Comparison of ENCODE assay signal across 9 cellular contexts in the genomic region with DNA sequence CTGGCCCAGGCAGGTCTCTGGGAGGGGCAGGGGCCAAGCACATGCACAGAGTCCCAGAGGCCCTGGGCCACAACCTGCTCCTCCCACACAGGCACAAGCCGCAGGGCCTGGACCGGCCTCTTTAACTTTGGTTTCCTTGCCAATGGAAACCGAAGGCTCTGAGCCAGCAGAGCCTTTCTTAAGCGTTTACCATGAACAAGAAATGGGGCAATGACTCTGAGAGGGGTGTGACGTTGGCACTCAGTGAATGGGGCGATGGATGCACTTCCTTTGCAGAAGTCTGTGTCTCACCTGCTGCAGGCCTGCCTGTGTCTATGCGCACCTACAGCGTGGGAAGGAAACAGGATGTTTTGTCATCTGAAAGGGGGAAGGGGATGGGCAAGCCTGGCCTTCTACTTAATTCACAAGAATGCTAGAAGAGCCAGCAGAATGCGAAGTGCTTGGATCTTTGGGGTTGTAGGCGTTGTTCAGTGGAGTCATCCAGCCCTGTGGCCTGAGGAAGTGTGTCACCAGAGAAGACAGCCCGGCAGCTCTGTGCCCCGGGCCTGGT. TPM values are rescaled to one million over a fixed set of nuclear protein-coding genes. Genes with fewer than 3 reads are reported as not detected.
DNase-seq lines count a peak whose midpoint lies in the region; ATAC-seq and TF ChIP-seq lines count a peak whose summit lies in the region.
"Had no signal": no experiment of that assay in that cellular context is flagged by ENCODE, and none has a peak within 500 bp of the region (broad histone marks: within the 10 kb centered on the region; RNA-seq: fewer than 3 reads in every experiment).

No MANE protein-coding gene starts in this region.

- intact Hi-C loops in colonic mucosa (cut with DNase I) = no loop called here

- H3K9ac ChIP-seq in NT2/D1 (ENCODE audit: insufficient read length, low read depth) = peak overlapping the region; percentile 15
- H3K9ac ChIP-seq in colonic mucosa (ENCODE audit: low read depth in 2 of 2, low read length in 2 of 2) = no peak overlapping the region

- H3K4me1 ChIP-seq in NT2/D1 (ENCODE audit: insufficient read depth, insufficient read length) (peaks cover 21% of the 10 kb centered on the region), right atrium auricular region (peaks cover 0 to 38% of the 10 kb centered on the region in 2 donors), colonic mucosa (no peaks in the 10 kb centered on the region)

- H3K4me3 ChIP-seq in NT2/D1 (ENCODE audit: insufficient read length, low read depth) = no peak overlapping the region
- H3K4me3 ChIP-seq in right atrium auricular region = no peak overlapping the region
- H3K4me3 ChIP-seq in colonic mucosa = no peak overlapping the region
- H3K4me3 ChIP-seq in MG63 = no peak overlapping the region

- peak overlapping the region in 1 of 2 donors; percentile 56 for H3K27ac ChIP-seq in right atrium auricular region
- no peak overlapping the region for H3K27ac ChIP-seq in colonic mucosa

- no peaks in the 10 kb centered on the region for H3K9me3 ChIP-seq in NT2/D1 (ENCODE audit: insufficient read depth, low read length)
- no peaks in the 10 kb centered on the region for H3K9me3 ChIP-seq in right atrium auricular region
- H3K9me3 ChIP-seq in colonic mucosa = no peaks in the 10 kb centered on the region
- no peaks in the 10 kb centered on the region for H3K9me3 ChIP-seq in MG63

- TF ChIP-seq CTCF in right atrium auricular region (IDR thresholded peaks at IDR 0.05) (no peak), colonic mucosa (IDR thresholded peaks at IDR 0.05) (no peak)

- H3K36me3 ChIP-seq in NT2/D1 (ENCODE audit: insufficient read depth, insufficient read length, low read length) (peaks cover 74% of the 10 kb centered on the region), right atrium auricular region (peaks cover 56% of the 10 kb centered on the region), colonic mucosa (no peaks in the 10 kb centered on the region), MG63 (peaks cover 53% of the 10 kb centered on the region)

- DNase-seq in NT2/D1 (ENCODE audit: low read depth, low spot score) (no peak), right atrium auricular region (ENCODE audit: low spot score) (peak; percentile 86), cerebellum (ENCODE audit: low spot score) (no peak), colonic mucosa (no peak), MG63 (no peak)
- DNase-seq in activated naive CD4-positive, alpha-beta T cell treated with anti-CD3 and anti-CD28 coated beads, Interleukin-2, amount 50 U/mL, for 16 hours = peak; percentile 41
- DNase-seq in stimulated activated CD4-positive, alpha-beta T cell treated with anti-CD3 and anti-CD28 coated beads, Interleukin-4, amount 100 ng/mL, for 1 hour = peak; percentile 23

- ATAC-seq in GM21737 (IDR thresholded peaks at IDR 0.05; ENCODE audit: unreplicated experiment) = no peak

- H3K27me3 ChIP-seq in NT2/D1 (ENCODE audit: insufficient read depth, insufficient read length) (no peaks in the 10 kb centered on the region), right atrium auricular region (no peaks in the 10 kb centered on the region), colonic mucosa (no peaks in the 10 kb centered on the region), MG63 (no peaks in the 10 kb centered on the region)

RNA-seq across cellular contexts. Expression of a gene that starts 41.8 kb away (rescaled TPM):
- total RNA-seq in right atrium auricular region (10 to 100 TPM; 18.5 to 36.9 TPM), cerebellum (33.6 TPM), colonic mucosa (10 to 100 TPM; 15.6 to 31.5 TPM)
- total RNA-seq in MG63 (2014; rRNA removed; shearing (Covaris generic); ENCODE audit: low replicate concordance) = 25.3 and 45.7 TPM in 2 replicates

RNA-seq across cellular contexts. Expression of a gene that starts 42.1 kb away (rescaled TPM):
- total RNA-seq in right atrium auricular region = 10 to 100 TPM; 17.8 to 26.4 TPM
- total RNA-seq in cerebellum = 19.5 TPM
- total RNA-seq in colonic mucosa = 10 to 100 TPM; 25.0 to 28.9 TPM
- total RNA-seq in MG63 (2014; rRNA removed; shearing (Covaris generic); ENCODE audit: low replicate concordance) = 17.2 and 26.5 TPM in 2 replicates

RNA-seq across cellular contexts. Expression of a gene that starts 46.6 kb away (rescaled TPM):
- not detected for total RNA-seq in right atrium auricular region
- total RNA-seq in cerebellum = not detected
- not detected for total RNA-seq in colonic mucosa
- not detected in 2 replicates for total RNA-seq in MG63 (2014; rRNA removed; shearing (Covaris generic); ENCODE audit: low replicate concordance)
- total RNA-seq: lung microvascular endothelial cell had no signal

RNA-seq across cellular contexts. Expression of a gene that starts 53.4 kb away (rescaled TPM):
- total RNA-seq in right atrium auricular region = under 1 TPM in 1 of 2 donors, not detected in 1; 0.28 TPM
- total RNA-seq in cerebellum = 1.3 TPM
- total RNA-seq in colonic mucosa = under 1 TPM; 0.16 to 0.47 TPM
- total RNA-seq in MG63 (2014; rRNA removed; shearing (Covaris generic); ENCODE audit: low replicate concordance) = 0.03 TPM in 1 of 2 replicates, not detected in the other

Comparison
In these comparisons a context has a peak if more than half of its experiments do, and no peak if none do; other contexts are left out.
1. DNase-seq: peak in activated naive CD4-positive, alpha-beta T cell treated with anti-CD3 and anti-CD28 coated beads, Interleukin-2, amount 50 U/mL, for 16 hours (single experiment), right atrium auricular region (single experiment) and stimulated activated CD4-positive, alpha-beta T cell treated with anti-CD3 and anti-CD28 coated beads, Interleukin-4, amount 100 ng/mL, for 1 hour (single experiment); none in NT2/D1 (single experiment), cerebellum (single experiment), colonic mucosa (single experiment) and MG63 (single experiment).